10 cellular contexts compared by ENCODE assay signal in the genomic region with DNA sequence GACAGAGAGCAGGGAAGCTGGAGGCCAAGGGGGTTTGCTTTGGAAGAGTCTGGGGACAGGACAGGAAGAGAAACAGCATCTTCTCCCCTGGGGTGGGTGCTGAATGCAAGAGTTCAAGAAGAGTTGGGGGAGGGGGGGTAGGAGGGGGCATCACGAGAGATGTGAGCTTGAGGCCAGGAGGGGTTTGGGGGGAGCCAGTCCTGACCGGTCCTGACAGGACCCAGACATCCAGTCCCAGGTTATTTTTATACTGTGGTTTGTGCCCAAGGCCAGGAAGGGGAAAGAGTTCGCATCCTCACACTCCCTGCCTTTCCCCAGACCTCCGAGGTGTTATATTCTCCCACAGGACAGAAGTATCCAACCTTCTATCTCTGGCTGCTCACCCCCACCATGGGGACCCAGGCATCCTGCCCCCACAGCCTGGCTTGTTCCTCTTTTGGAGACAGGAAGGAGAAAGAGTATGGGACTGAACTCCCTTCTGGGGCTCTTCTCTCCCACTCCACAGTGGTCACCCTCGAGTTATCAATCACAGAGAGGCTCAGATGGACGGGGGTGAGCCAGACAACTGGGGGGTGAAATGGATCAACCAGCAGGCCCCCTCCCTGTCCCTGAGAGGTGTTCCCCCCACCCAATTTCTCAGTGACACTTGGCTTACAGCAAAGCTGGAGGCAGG. TPM values are rescaled to one million over a fixed set of nuclear protein-coding genes. Genes with fewer than 3 reads are reported as not detected.
DNase-seq lines count a peak whose midpoint lies in the region; ATAC-seq and TF ChIP-seq lines count a peak whose summit lies in the region.
"Had no signal": no experiment of that assay in that cellular context is flagged by ENCODE, and none has a peak within 500 bp of the region (broad histone marks: within the 10 kb centered on the region; RNA-seq: fewer than 3 reads in every experiment).

No MANE protein-coding gene starts in this region.

- WGBS in esophagus, 2 donors, result 18 to 22% methylated on average over 6 of the region's 6 CpGs

- H3K4me3 ChIP-seq in esophagus (ENCODE audit: low read depth in 1 of 2, low read length in 2 of 2), result peak overlapping the region; percentile 94 to 97
- peak overlapping the region; percentile 4 for H3K4me3 ChIP-seq in retinal pigment epithelial cell (ENCODE audit: low read length)

- no peaks in the 10 kb centered on the region for H3K27me3 ChIP-seq in esophagus (ENCODE audit: control insufficient read depth in 1 of 2, insufficient read depth in 2 of 2, low read length in 2 of 2)
- H3K27me3 ChIP-seq: adrenal gland had no signal

- H3K4me1 ChIP-seq in esophagus (ENCODE audit: control insufficient read depth in 2 of 2, insufficient read depth in 2 of 2, low read length in 1 of 2), result peaks cover 13 to 28% of the 10 kb centered on the region in 2 donors

- peak overlapping the region; percentile 89 for H3K27ac ChIP-seq in RWPE1
- peak overlapping the region in 1 of 2 donors; percentile 43 for H3K27ac ChIP-seq in esophagus (ENCODE audit: low read depth in 2 of 2, low read length in 1 of 2)

- H3K36me3 ChIP-seq in esophagus (ENCODE audit: control insufficient read depth in 2 of 2, insufficient read depth in 2 of 2, low read length in 1 of 2), result peaks cover 0 to 16% of the 10 kb centered on the region in 2 donors

- no peaks in the 10 kb centered on the region for H3K9me3 ChIP-seq in esophagus (ENCODE audit: control insufficient read depth in 2 of 2, insufficient read depth in 1 of 2, low read depth in 1 of 2, low read length in 1 of 2)
- H3K9me3 ChIP-seq: adrenal gland had no signal

- TF ChIP-seq CTCF in RWPE1 (conservative IDR thresholded peaks at IDR 0.05; ENCODE audit: low read depth), result no peak
- no peak for TF ChIP-seq CTCF in retinal pigment epithelial cell (conservative IDR thresholded peaks at IDR 0.05; ENCODE audit: low read depth, low read length)

- POLR2A ChIA-PET in RWPE1 (lab: Yijun Ruan, JAX; ENCODE audit: low non-redundant PET), result no interaction called here

- peak; percentile 37 for DNase-seq in GDM1 (lab: John Stamatoyannopoulos, UW)
- DNase-seq in RWPE1 (ENCODE audit: low spot score), result no peak
- DNase-seq in retinal pigment epithelial cell (ENCODE audit: low read depth), result no peak
- no peak for DNase-seq in AG08395 (ENCODE audit: low spot score)
- DNase-seq in HPDE6-E6E7 (ENCODE audit: extremely low spot score), result no peak
- no peak for DNase-seq in NCI-H1436 (lab: John Stamatoyannopoulos, UW)
- DNase-seq: NCI-H146 had no signal

- ATAC-seq in GM18868 (IDR thresholded peaks at IDR 0.05; ENCODE audit: unreplicated experiment), result no peak

- CTCF ChIA-PET in RWPE1 (lab: Yijun Ruan, JAX), result interaction anchor here (0.7 to 1.0 kb wide), 2 partner anchors 26 to 58 kb away, joined by 3 to 4 read pairs; no protein-coding TSS in a partner anchor

RNA-seq across cellular contexts. Expression of gene TSC22D4, which starts 2.8 kb away (rescaled TPM):
- polyA plus RNA-seq in esophagus, result 10 to 100 TPM; 40.0 to 60.0 TPM

RNA-seq across cellular contexts. Expression of gene NYAP1, which starts 7.5 kb away (rescaled TPM):
- polyA plus RNA-seq in esophagus, result 1 to 10 TPM in 1 of 2 donors, under 1 TPM in 1; 0.32 to 1.3 TPM

RNA-seq across cellular contexts. Expression of gene SPACDR, which starts 12.2 kb away (rescaled TPM):
- polyA plus RNA-seq in esophagus, result under 1 TPM; 0.31 to 0.65 TPM

RNA-seq across cellular contexts. Expression of gene PPP1R35, which starts 39.9 kb away (rescaled TPM):
- 10 to 100 TPM; 32.1 to 61.5 TPM for polyA plus RNA-seq in esophagus

RNA-seq across cellular contexts. Expression of gene MEPCE, which starts 46.6 kb away (rescaled TPM):
- polyA plus RNA-seq in esophagus, result 10 to 100 TPM; 18.0 to 21.8 TPM
